ENCODE assay signal across 18 cellular contexts in genomic region chr4:91904556-91904955, GRCh38.
DNase-seq lines count a peak whose midpoint lies in the region; ATAC-seq and TF ChIP-seq lines count a peak whose summit lies in the region.
"Had no signal": no experiment of that assay in that cellular context is flagged by ENCODE, and none has a peak within 500 bp of the region (broad histone marks: within the 10 kb centered on the region; RNA-seq: fewer than 3 reads in every experiment).

No MANE protein-coding gene starts in this region.

- H3K4me1 Mint-ChIP-seq in WTC11, result peaks cover 21% of the 10 kb centered on the region
- H3K4me1 Mint-ChIP-seq: CD4-positive, CD25-positive, alpha-beta regulatory T cell; CD8-positive, alpha-beta memory T cell had no signal

- DNase-seq in WTC11 (ENCODE audit: low spot score) (no peak), PC-9 (no peak), testis (no peak), mesendoderm (no peak)
- no peak for DNase-seq in stimulated activated CD4-positive, alpha-beta T cell treated with anti-CD3 and anti-CD28 coated beads, Interleukin-4, amount 100 ng/mL, for 24 hours
- DNase-seq: ACHN; BE2C; C1 segment of cervical spinal cord; CD4-positive, CD25-positive, alpha-beta regulatory T cell; CD8-positive, alpha-beta memory T cell; COR-L47; GDM1; GM23248; H7; IMR-90 had no signal

- peak; percentile 91 for ATAC-seq in WTC11
- ATAC-seq: K562 had no signal

- no peak overlapping the region for H2BK15ac ChIP-seq in mesendoderm (replicated peaks; ENCODE audit: low read depth)

- H3K9me3 ChIP-seq in HUES48 (ENCODE audit: control insufficient read depth, insufficient read depth, low read length) (no peaks in the 10 kb centered on the region), iPS-20b (ENCODE audit: insufficient read depth, low read depth, low read length) (no peaks in the 10 kb centered on the region), PC-9 (ENCODE audit: insufficient read depth, low read depth) (no peaks in the 10 kb centered on the region), testis (no peaks in the 10 kb centered on the region)
- H3K9me3 ChIP-seq: BE2C had no signal

- H3F3A ChIP-seq in PC-9 (ENCODE audit: insufficient read depth, low read depth), result no peaks in the 10 kb centered on the region

- H3K23ac ChIP-seq in mesendoderm (ENCODE audit: low read length), result no peak overlapping the region

- H3K27ac Mint-ChIP-seq in WTC11, result no peak overlapping the region
- H3K27ac Mint-ChIP-seq: CD4-positive, CD25-positive, alpha-beta regulatory T cell; CD8-positive, alpha-beta memory T cell had no signal

- H3K4me1 ChIP-seq in HUES48 (ENCODE audit: control insufficient read depth, insufficient read depth, low read length) (peaks cover 31% of the 10 kb centered on the region), iPS-20b (ENCODE audit: insufficient read depth, low read length) (peaks cover 11% of the 10 kb centered on the region), PC-9 (replicated peaks; ENCODE audit: insufficient read depth) (no peaks in the 10 kb centered on the region), testis (no peaks in the 10 kb centered on the region), mesendoderm (ENCODE audit: control insufficient read depth, low read depth, low read length) (no peaks in the 10 kb centered on the region)
- H3K4me1 ChIP-seq: BE2C had no signal

- no peak overlapping the region for H3K18ac ChIP-seq in mesendoderm (ENCODE audit: low read length)

- no peak overlapping the region for H4K5ac ChIP-seq in mesendoderm (ENCODE audit: low read length)

- H3K36me3 ChIP-seq in HUES48 (ENCODE audit: control insufficient read depth, insufficient read depth, low read length) (no peaks in the 10 kb centered on the region), iPS-20b (ENCODE audit: insufficient read depth, low read depth, low read length) (no peaks in the 10 kb centered on the region), PC-9 (ENCODE audit: low read depth) (no peaks in the 10 kb centered on the region), testis (ENCODE audit: low read depth, missing control alignments) (no peaks in the 10 kb centered on the region), mesendoderm (ENCODE audit: control insufficient read depth, insufficient read depth, low read length) (no peaks in the 10 kb centered on the region)
- H3K36me3 ChIP-seq: BE2C had no signal

- peak overlapping the region; percentile 38 for H3K27ac ChIP-seq in HUES48 (ENCODE audit: low read depth, low read length)
- H3K27ac ChIP-seq in iPS-20b (ENCODE audit: low read length), result no peak overlapping the region
- no peak overlapping the region for H3K27ac ChIP-seq in PC-9
- H3K27ac ChIP-seq in testis, result no peak overlapping the region
- H3K27ac ChIP-seq in mesendoderm (ENCODE audit: low read depth, low read length), result no peak overlapping the region
- H3K27ac ChIP-seq: GM23248 had no signal

- peak overlapping the region; percentile 7 for H3K4me3 Mint-ChIP-seq in WTC11
- H3K4me3 Mint-ChIP-seq: CD4-positive, CD25-positive, alpha-beta regulatory T cell; CD8-positive, alpha-beta memory T cell had no signal

- H3K27me3 Mint-ChIP-seq in WTC11 (ENCODE audit: low read depth), result no peaks in the 10 kb centered on the region; the same call in none of the 2 replicates
- H3K27me3 Mint-ChIP-seq: CD4-positive, CD25-positive, alpha-beta regulatory T cell; CD8-positive, alpha-beta memory T cell had no signal

- POLR2A ChIA-PET in WTC11 (lab: Charles Lee), result no interaction called here
- POLR2A ChIA-PET in PC-9 (lab: Charles Lee; ENCODE audit: unreplicated experiment), result no interaction called here

- H3K27me3 ChIP-seq in HUES48 (ENCODE audit: control insufficient read depth, insufficient read depth, low read length), result no peaks in the 10 kb centered on the region
- H3K27me3 ChIP-seq in iPS-20b (ENCODE audit: insufficient read depth, low read length), result no peaks in the 10 kb centered on the region
- H3K27me3 ChIP-seq in PC-9 (ENCODE audit: insufficient read depth, low read depth), result no peaks in the 10 kb centered on the region
- no peaks in the 10 kb centered on the region for H3K27me3 ChIP-seq in testis
- no peaks in the 10 kb centered on the region for H3K27me3 ChIP-seq in mesendoderm (ENCODE audit: insufficient read depth, low read length, poor library complexity)
- H3K27me3 ChIP-seq: BE2C had no signal

- H3K36me3 Mint-ChIP-seq in WTC11, result no peaks in the 10 kb centered on the region
- H3K36me3 Mint-ChIP-seq: CD4-positive, CD25-positive, alpha-beta regulatory T cell; CD8-positive, alpha-beta memory T cell had no signal

- CTCF ChIA-PET in WTC11 (lab: Charles Lee), result no interaction called here
- CTCF ChIA-PET in PC-9 (lab: Charles Lee), result no interaction called here

- no peak overlapping the region for H3K56ac ChIP-seq in mesendoderm (ENCODE audit: low read length)

- H3K4me3 ChIP-seq in HUES48 (ENCODE audit: low read depth, low read length), result peak overlapping the region; percentile 34
- H3K4me3 ChIP-seq in iPS-20b (ENCODE audit: low read length), result peak overlapping the region; percentile 18; the same call in 1 of the 2 replicates
- H3K4me3 ChIP-seq in PC-9, result no peak overlapping the region
- no peak overlapping the region for H3K4me3 ChIP-seq in testis
- no peak overlapping the region for H3K4me3 ChIP-seq in mesendoderm (ENCODE audit: low read length)
- H3K4me3 ChIP-seq: GM23248, K562 had no signal

- BruUV-seq in PC-9 (replicated peaks; lab: Mats Ljungman, UMichigan), result no TSS peak

- no peaks in the 10 kb centered on the region for H3K79me1 ChIP-seq in mesendoderm (ENCODE audit: low read length)

- no peak overlapping the region for H2AFZ ChIP-seq in PC-9
- H2AFZ ChIP-seq: GM23248 had no signal

- no peaks in the 10 kb centered on the region for H3K9me2 ChIP-seq in PC-9 (ENCODE audit: insufficient read depth)

- intact Hi-C loops in PC-9 (cut with micrococcal nuclease; ENCODE audit: unreplicated experiment) (no loop called here), testis (cut with DNase I; ENCODE audit: low total_unique reads) (no loop called here)

- no peak overlapping the region for H4K8ac ChIP-seq in mesendoderm (ENCODE audit: low read depth, low read length)

- 68 to 70% methylated on average over 1 of the region's 1 CpG for WGBS in testis, 2 donors
- no CpG with 5 or more reads among the region's 1 CpG for WGBS in mesendoderm (ENCODE audit: extremely low coverage, insufficient coverage, low lambda C conversion rate)

- H2AK5ac ChIP-seq in mesendoderm (ENCODE audit: low read length), result no peak overlapping the region

- H3K9ac ChIP-seq in HUES48 (ENCODE audit: low read depth, low read length), result peak overlapping the region; percentile 41; the same call in 1 of the 2 replicates
- no peak overlapping the region for H3K9ac ChIP-seq in iPS-20b (ENCODE audit: low read depth, low read length)
- no peak overlapping the region for H3K9ac ChIP-seq in mesendoderm (ENCODE audit: low read length)
- H3K9ac ChIP-seq: GM23248 had no signal

- H3K4ac ChIP-seq in mesendoderm (ENCODE audit: low read depth, low read length), result no peak overlapping the region

- H3K79me2 ChIP-seq in PC-9 (ENCODE audit: low read depth) (no peaks in the 10 kb centered on the region), mesendoderm (ENCODE audit: control insufficient read depth, insufficient read depth, low read length) (no peaks in the 10 kb centered on the region)

- TF ChIP-seq CTCF in WTC11 (IDR thresholded peaks at IDR 0.05) (no peak), PC-9 (conservative IDR thresholded peaks at IDR 0.05) (no peak), testis (IDR thresholded peaks at IDR 0.05) (no peak)

- no peak overlapping the region for H2BK120ac ChIP-seq in mesendoderm (ENCODE audit: low read depth, low read length)

- TF ChIP-seq POLR2A in testis (IDR thresholded peaks at IDR 0.05), result no peak

- H4K20me1 ChIP-seq in PC-9 (ENCODE audit: insufficient read depth), result no peaks in the 10 kb centered on the region

- no peaks in the 10 kb centered on the region for H3K9me3 Mint-ChIP-seq in WTC11

- H2BK5ac ChIP-seq in mesendoderm (ENCODE audit: low read length), result no peak overlapping the region

- H3K4me2 ChIP-seq in PC-9 (no peak overlapping the region), mesendoderm (ENCODE audit: low read length) (no peak overlapping the region)

TF ChIP-seq in WTC11, 78 proteins besides CTCF, POLR2A, EP300 and RAD21:
- TF ChIP-seq NFYB (CRISPR knock-in tag; conservative IDR thresholded peaks at IDR 0.05; ENCODE audit: low read depth), result no peak
- TF ChIP-seq, protein P1, sequence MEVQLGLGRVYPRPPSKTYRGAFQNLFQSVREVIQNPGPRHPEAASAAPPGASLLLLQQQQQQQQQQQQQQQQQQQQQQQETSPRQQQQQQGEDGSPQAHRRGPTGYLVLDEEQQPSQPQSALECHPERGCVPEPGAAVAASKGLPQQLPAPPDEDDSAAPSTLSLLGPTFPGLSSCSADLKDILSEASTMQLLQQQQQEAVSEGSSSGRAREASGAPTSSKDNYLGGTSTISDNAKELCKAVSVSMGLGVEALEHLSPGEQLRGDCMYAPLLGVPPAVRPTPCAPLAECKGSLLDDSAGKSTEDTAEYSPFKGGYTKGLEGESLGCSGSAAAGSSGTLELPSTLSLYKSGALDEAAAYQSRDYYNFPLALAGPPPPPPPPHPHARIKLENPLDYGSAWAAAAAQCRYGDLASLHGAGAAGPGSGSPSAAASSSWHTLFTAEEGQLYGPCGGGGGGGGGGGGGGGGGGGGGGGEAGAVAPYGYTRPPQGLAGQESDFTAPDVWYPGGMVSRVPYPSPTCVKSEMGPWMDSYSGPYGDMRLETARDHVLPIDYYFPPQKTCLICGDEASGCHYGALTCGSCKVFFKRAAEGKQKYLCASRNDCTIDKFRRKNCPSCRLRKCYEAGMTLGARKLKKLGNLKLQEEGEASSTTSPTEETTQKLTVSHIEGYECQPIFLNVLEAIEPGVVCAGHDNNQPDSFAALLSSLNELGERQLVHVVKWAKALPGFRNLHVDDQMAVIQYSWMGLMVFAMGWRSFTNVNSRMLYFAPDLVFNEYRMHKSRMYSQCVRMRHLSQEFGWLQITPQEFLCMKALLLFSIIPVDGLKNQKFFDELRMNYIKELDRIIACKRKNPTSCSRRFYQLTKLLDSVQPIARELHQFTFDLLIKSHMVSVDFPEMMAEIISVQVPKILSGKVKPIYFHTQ (CRISPR knock-in tag; IDR thresholded peaks at IDR 0.05), result no peak

Comparison
In these comparisons a context has a peak if more than half of its experiments do, and no peak if none do; other contexts are left out.
1. H3K4me3 ChIP-seq: peak in HUES48 (single experiment) and iPS-20b (single experiment); none in PC-9 (single experiment), testis (0 of 2) and mesendoderm (single experiment).